In the genomic region with DNA sequence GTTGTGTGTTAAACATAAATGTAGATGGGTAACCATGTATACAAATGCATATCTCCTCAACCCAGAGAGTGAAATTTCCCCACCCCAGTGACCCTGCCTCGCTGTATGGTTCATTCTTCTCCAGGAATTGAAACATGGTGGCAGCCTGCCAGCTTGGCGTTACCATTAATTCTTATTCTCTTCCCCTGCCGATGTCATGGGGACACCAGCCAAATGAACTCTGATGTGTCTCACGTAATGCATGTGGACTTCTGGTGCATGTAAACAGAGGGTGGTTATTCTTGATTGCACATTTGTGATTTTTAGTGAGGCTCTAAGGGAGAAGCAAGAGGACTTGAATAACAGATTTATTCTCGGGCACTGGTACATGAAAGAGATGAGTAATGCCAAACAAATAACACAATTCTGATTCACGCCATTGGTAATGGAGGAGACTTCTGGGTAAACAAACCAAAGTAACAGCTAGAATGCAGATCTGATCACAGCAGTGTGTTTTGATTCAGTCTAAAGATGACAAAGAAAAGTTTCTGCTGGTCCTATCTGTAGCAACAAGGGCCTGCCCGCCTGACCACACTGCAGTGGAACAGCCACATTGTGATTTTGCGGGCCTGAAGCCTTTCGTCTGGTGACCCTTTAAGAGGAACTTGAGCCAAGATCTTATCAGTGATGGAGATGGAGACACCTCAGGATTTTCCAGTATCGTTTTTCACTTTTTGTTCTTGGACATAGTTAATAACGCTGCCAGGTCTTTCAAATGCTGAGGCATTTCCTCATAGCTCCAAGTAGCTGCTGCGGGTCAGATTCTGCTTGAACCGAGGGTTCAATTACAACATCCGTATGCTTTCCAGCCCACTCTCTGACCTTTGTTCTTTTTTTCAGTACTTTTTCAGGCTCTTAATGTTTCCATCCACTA, we compare ENCODE assay signal across 1 cellular context.
TF ChIP-seq lines count a peak whose summit lies in the region.

No MANE protein-coding gene starts in this region.

TF ChIP-seq in HepG2, 621 proteins besides CTCF, POLR2A, EP300 and RAD21 (continued from another document and continues in another):
- TF ChIP-seq, protein P1, sequence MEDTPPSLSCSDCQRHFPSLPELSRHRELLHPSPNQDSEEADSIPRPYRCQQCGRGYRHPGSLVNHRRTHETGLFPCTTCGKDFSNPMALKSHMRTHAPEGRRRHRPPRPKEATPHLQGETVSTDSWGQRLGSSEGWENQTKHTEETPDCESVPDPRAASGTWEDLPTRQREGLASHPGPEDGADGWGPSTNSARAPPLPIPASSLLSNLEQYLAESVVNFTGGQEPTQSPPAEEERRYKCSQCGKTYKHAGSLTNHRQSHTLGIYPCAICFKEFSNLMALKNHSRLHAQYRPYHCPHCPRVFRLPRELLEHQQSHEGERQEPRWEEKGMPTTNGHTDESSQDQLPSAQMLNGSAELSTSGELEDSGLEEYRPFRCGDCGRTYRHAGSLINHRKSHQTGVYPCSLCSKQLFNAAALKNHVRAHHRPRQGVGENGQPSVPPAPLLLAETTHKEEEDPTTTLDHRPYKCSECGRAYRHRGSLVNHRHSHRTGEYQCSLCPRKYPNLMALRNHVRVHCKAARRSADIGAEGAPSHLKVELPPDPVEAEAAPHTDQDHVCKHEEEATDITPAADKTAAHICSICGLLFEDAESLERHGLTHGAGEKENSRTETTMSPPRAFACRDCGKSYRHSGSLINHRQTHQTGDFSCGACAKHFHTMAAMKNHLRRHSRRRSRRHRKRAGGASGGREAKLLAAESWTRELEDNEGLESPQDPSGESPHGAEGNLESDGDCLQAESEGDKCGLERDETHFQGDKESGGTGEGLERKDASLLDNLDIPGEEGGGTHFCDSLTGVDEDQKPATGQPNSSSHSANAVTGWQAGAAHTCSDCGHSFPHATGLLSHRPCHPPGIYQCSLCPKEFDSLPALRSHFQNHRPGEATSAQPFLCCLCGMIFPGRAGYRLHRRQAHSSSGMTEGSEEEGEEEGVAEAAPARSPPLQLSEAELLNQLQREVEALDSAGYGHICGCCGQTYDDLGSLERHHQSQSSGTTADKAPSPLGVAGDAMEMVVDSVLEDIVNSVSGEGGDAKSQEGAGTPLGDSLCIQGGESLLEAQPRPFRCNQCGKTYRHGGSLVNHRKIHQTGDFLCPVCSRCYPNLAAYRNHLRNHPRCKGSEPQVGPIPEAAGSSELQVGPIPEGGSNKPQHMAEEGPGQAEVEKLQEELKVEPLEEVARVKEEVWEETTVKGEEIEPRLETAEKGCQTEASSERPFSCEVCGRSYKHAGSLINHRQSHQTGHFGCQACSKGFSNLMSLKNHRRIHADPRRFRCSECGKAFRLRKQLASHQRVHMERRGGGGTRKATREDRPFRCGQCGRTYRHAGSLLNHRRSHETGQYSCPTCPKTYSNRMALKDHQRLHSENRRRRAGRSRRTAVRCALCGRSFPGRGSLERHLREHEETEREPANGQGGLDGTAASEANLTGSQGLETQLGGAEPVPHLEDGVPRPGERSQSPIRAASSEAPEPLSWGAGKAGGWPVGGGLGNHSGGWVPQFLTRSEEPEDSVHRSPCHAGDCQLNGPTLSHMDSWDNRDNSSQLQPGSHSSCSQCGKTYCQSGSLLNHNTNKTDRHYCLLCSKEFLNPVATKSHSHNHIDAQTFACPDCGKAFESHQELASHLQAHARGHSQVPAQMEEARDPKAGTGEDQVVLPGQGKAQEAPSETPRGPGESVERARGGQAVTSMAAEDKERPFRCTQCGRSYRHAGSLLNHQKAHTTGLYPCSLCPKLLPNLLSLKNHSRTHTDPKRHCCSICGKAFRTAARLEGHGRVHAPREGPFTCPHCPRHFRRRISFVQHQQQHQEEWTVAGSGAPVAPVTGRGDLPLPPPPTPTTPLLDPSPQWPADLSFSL (CRISPR knock-in tag; IDR thresholded peaks at IDR 0.05), result no peak
- TF ChIP-seq ZNF563 (CRISPR knock-in tag; IDR thresholded peaks at IDR 0.05) (no peak), ZSCAN29 (CRISPR knock-in tag; conservative IDR thresholded peaks at IDR 0.05) (no peak; the same call in 1 of the 2 replicates), ZNF496 (CRISPR knock-in tag; IDR thresholded peaks at IDR 0.05; ENCODE audit: insufficient replicate concordance) (no peak), ZNF264 (CRISPR knock-in tag; IDR thresholded peaks at IDR 0.05) (no peak), MED1 (CRISPR knock-in tag; IDR thresholded peaks at IDR 0.05) (peak; percentile 94), ZNF234 (CRISPR knock-in tag; conservative IDR thresholded peaks at IDR 0.05) (no peak), ZNF605 (CRISPR knock-in tag; IDR thresholded peaks at IDR 0.05) (no peak), KLF13 (CRISPR knock-in tag; IDR thresholded peaks at IDR 0.05) (no peak), NFE2L2 (IDR thresholded peaks at IDR 0.05; ENCODE audit: low read length) (0 out of 2 replicates have a peak, but pooled peaks have one; percentile 6), SAFB2 (CRISPR knock-in tag; IDR thresholded peaks at IDR 0.05; ENCODE audit: borderline replicate concordance, low read depth) (no peak), AHR (CRISPR knock-in tag; IDR thresholded peaks at IDR 0.05) (no peak), FLYWCH1 (CRISPR knock-in tag; IDR thresholded peaks at IDR 0.05) (no peak), ZNF432 (CRISPR knock-in tag; IDR thresholded peaks at IDR 0.05; ENCODE audit: borderline replicate concordance) (no peak), RFXANK (CRISPR knock-in tag; IDR thresholded peaks at IDR 0.05) (0 out of 2 replicates have a peak, but pooled peaks have one; percentile 15), ATF1 (CRISPR knock-in tag; IDR thresholded peaks at IDR 0.05) (peak; percentile 70), ZBTB21 (CRISPR knock-in tag; IDR thresholded peaks at IDR 0.05) (peak; percentile 97), MYC (CRISPR knock-in tag; IDR thresholded peaks at IDR 0.05; ENCODE audit: borderline replicate concordance) (no peak), SETDB1 (CRISPR knock-in tag; IDR thresholded peaks at IDR 0.05; ENCODE audit: borderline replicate concordance) (no peak), ZNF207 (IDR thresholded peaks at IDR 0.05; ENCODE audit: borderline replicate concordance) (no peak), HOXA9 (CRISPR knock-in tag; IDR thresholded peaks at IDR 0.05; ENCODE audit: borderline replicate concordance) (no peak), SYNCRIP (IDR thresholded peaks at IDR 0.05; ENCODE audit: insufficient read depth, low read depth, low read length) (no peak), KLF12 (CRISPR knock-in tag; IDR thresholded peaks at IDR 0.05; ENCODE audit: borderline replicate concordance) (no peak)
- TF ChIP-seq, protein P2, sequence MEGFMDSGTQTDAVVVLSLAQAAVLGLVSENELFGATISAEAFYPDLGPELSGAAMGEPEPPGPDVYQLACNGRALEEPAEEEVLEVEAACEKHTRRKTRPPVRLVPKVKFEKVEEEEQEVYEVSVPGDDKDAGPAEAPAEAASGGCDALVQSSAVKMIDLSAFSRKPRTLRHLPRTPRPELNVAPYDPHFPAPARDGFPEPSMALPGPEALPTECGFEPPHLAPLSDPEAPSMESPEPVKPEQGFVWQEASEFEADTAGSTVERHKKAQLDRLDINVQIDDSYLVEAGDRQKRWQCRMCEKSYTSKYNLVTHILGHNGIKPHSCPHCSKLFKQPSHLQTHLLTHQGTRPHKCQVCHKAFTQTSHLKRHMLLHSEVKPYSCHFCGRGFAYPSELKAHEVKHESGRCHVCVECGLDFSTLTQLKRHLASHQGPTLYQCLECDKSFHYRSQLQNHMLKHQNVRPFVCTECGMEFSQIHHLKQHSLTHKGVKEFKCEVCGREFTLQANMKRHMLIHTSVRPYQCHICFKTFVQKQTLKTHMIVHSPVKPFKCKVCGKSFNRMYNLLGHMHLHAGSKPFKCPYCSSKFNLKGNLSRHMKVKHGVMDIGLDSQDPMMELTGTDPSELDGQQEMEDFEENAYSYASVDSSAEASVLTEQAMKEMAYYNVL (CRISPR knock-in tag; IDR thresholded peaks at IDR 0.05; ENCODE audit: borderline replicate concordance), result peak; percentile 83
- TF ChIP-seq, protein P3, sequence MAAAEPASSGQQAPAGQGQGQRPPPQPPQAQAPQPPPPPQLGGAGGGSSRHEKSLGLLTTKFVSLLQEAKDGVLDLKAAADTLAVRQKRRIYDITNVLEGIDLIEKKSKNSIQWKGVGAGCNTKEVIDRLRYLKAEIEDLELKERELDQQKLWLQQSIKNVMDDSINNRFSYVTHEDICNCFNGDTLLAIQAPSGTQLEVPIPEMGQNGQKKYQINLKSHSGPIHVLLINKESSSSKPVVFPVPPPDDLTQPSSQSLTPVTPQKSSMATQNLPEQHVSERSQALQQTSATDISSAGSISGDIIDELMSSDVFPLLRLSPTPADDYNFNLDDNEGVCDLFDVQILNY (CRISPR knock-in tag; conservative IDR thresholded peaks at IDR 0.05), result no peak
- TF ChIP-seq, protein P4, sequence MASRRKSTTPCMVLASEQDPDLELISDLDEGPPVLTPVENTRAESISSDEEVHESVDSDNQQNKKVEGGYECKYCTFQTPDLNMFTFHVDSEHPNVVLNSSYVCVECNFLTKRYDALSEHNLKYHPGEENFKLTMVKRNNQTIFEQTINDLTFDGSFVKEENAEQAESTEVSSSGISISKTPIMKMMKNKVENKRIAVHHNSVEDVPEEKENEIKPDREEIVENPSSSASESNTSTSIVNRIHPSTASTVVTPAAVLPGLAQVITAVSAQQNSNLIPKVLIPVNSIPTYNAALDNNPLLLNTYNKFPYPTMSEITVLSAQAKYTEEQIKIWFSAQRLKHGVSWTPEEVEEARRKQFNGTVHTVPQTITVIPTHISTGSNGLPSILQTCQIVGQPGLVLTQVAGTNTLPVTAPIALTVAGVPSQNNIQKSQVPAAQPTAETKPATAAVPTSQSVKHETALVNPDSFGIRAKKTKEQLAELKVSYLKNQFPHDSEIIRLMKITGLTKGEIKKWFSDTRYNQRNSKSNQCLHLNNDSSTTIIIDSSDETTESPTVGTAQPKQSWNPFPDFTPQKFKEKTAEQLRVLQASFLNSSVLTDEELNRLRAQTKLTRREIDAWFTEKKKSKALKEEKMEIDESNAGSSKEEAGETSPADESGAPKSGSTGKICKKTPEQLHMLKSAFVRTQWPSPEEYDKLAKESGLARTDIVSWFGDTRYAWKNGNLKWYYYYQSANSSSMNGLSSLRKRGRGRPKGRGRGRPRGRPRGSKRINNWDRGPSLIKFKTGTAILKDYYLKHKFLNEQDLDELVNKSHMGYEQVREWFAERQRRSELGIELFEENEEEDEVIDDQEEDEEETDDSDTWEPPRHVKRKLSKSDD (CRISPR knock-in tag; IDR thresholded peaks at IDR 0.05; ENCODE audit: low read depth), result no peak
- TF ChIP-seq, protein P5, sequence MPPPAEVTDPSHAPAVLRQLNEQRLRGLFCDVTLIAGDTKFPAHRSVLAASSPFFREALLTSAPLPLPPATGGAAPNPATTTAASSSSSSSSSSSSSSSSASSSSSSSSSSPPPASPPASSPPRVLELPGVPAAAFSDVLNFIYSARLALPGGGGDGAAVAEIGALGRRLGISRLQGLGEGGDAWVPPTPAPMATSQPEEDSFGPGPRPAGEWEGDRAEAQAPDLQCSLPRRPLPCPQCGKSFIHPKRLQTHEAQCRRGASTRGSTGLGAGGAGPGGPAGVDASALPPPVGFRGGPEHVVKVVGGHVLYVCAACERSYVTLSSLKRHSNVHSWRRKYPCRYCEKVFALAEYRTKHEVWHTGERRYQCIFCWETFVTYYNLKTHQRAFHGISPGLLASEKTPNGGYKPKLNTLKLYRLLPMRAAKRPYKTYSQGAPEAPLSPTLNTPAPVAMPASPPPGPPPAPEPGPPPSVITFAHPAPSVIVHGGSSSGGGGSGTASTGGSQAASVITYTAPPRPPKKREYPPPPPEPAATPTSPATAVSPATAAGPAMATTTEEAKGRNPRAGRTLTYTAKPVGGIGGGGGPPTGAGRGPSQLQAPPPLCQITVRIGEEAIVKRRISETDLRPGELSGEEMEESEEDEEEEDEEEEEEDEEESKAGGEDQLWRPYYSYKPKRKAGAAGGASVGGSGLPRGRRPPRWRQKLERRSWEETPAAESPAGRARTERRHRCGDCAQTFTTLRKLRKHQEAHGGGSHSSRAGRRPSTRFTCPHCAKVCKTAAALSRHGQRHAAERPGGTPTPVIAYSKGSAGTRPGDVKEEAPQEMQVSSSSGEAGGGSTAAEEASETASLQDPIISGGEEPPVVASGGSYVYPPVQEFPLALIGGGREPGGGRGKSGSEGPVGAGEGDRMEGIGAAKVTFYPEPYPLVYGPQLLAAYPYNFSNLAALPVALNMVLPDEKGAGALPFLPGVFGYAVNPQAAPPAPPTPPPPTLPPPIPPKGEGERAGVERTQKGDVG (CRISPR knock-in tag; IDR thresholded peaks at IDR 0.05; ENCODE audit: borderline replicate concordance), result no peak
- TF ChIP-seq, protein P6, sequence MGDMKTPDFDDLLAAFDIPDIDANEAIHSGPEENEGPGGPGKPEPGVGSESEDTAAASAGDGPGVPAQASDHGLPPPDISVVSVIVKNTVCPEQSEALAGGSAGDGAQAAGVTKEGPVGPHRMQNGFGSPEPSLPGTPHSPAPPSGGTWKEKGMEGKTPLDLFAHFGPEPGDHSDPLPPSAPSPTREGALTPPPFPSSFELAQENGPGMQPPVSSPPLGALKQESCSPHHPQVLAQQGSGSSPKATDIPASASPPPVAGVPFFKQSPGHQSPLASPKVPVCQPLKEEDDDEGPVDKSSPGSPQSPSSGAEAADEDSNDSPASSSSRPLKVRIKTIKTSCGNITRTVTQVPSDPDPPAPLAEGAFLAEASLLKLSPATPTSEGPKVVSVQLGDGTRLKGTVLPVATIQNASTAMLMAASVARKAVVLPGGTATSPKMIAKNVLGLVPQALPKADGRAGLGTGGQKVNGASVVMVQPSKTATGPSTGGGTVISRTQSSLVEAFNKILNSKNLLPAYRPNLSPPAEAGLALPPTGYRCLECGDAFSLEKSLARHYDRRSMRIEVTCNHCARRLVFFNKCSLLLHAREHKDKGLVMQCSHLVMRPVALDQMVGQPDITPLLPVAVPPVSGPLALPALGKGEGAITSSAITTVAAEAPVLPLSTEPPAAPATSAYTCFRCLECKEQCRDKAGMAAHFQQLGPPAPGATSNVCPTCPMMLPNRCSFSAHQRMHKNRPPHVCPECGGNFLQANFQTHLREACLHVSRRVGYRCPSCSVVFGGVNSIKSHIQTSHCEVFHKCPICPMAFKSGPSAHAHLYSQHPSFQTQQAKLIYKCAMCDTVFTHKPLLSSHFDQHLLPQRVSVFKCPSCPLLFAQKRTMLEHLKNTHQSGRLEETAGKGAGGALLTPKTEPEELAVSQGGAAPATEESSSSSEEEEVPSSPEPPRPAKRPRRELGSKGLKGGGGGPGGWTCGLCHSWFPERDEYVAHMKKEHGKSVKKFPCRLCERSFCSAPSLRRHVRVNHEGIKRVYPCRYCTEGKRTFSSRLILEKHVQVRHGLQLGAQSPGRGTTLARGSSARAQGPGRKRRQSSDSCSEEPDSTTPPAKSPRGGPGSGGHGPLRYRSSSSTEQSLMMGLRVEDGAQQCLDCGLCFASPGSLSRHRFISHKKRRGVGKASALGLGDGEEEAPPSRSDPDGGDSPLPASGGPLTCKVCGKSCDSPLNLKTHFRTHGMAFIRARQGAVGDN (CRISPR knock-in tag; IDR thresholded peaks at IDR 0.05), result no peak; the same call in 1 of the 2 replicates
- TF ChIP-seq, protein P7, sequence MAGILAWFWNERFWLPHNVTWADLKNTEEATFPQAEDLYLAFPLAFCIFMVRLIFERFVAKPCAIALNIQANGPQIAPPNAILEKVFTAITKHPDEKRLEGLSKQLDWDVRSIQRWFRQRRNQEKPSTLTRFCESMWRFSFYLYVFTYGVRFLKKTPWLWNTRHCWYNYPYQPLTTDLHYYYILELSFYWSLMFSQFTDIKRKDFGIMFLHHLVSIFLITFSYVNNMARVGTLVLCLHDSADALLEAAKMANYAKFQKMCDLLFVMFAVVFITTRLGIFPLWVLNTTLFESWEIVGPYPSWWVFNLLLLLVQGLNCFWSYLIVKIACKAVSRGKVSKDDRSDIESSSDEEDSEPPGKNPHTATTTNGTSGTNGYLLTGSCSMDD (CRISPR knock-in tag; IDR thresholded peaks at IDR 0.05), result no peak
